Comparison of ENCODE assay signal across 12 cellular contexts in genomic region chr10:114401195-114401741, GRCh38. TPM values are rescaled to one million over a fixed set of nuclear protein-coding genes. Genes with fewer than 3 reads are reported as not detected.
A peak's percentile ranks its signal among the peaks of the same experiment; 100 is the strongest.
DNase-seq lines count a peak whose midpoint lies in the region; ATAC-seq, FAIRE-seq and TF ChIP-seq lines count a peak whose summit lies in the region.
"Had no signal": no experiment of that assay in that cellular context is flagged by ENCODE, and none has a peak within 500 bp of the region (broad histone marks: within the 10 kb centered on the region; RNA-seq: fewer than 3 reads in every experiment).

No MANE protein-coding gene starts in this region.

- H3K27ac ChIP-seq in HEK293 (ENCODE audit: extremely low read depth, low read depth, low read length), result no peak overlapping the region
- H3K27ac ChIP-seq in liver (ENCODE audit: low read depth in 1 of 2, low read length in 2 of 2), result no peak overlapping the region
- no peak overlapping the region for H3K27ac ChIP-seq in suprapubic skin
- H3K27ac ChIP-seq: SJSA1 had no signal

- no peak for ATAC-seq in GM18909 (IDR thresholded peaks at IDR 0.05; ENCODE audit: poor library complexity, unreplicated experiment)

- TF ChIP-seq POLR2A in suprapubic skin (IDR thresholded peaks at IDR 0.05), result no peak

- H3K4me3 ChIP-seq in HEK293 (ENCODE audit: low read depth, low read length), result no peak overlapping the region
- no peak overlapping the region for H3K4me3 ChIP-seq in liver (ENCODE audit: low read depth in 1 of 3, low read length in 3 of 3)
- no peak overlapping the region for H3K4me3 ChIP-seq in suprapubic skin
- H3K4me3 ChIP-seq: SJSA1 had no signal

- TF ChIP-seq CTCF in HEK293 (tag by site-specific recombination; IDR thresholded peaks at IDR 0.05), result no peak
- TF ChIP-seq CTCF in liver (IDR thresholded peaks at IDR 0.05; ENCODE audit: low read depth, low read length, missing input control), result no peak
- no peak for TF ChIP-seq CTCF in suprapubic skin (IDR thresholded peaks at IDR 0.05)

- CTCF ChIA-PET in HEK293 (lab: Yijun Ruan, JAX), result interaction anchor here (1.3 kb wide), 1 partner anchor 98 kb away, joined by 5 read pairs; no protein-coding TSS in a partner anchor

- H3K4me1 ChIP-seq in HEK293 (ENCODE audit: control insufficient read depth, insufficient read depth, low read length) (no peaks in the 10 kb centered on the region), liver (ENCODE audit: control insufficient read depth in 4 of 4, insufficient read depth in 4 of 4, low read length in 3 of 4) (peaks cover 7 to 20% (median 16%) of the 10 kb centered on the region in 4 donors), suprapubic skin (peaks cover 65% of the 10 kb centered on the region)

- H3K27me3 ChIP-seq in liver (ENCODE audit: control insufficient read depth in 4 of 4, insufficient read depth in 4 of 4, low read length in 3 of 4) (peaks cover 2 to 18% (median 6%) of the 10 kb centered on the region in 4 donors), suprapubic skin (peaks cover 5% of the 10 kb centered on the region)

- no peak for TF ChIP-seq RAD21 in liver (IDR thresholded peaks at IDR 0.05)

- peak; percentile 48 for FAIRE-seq in endometrium (lab: Jason Lieb, UNC)

- no peak for TF ChIP-seq EP300 in suprapubic skin (IDR thresholded peaks at IDR 0.05)

- POLR2A ChIA-PET in HEK293 (lab: Yijun Ruan, JAX), result no interaction called here

- 75% methylated on average over 7 of the region's 7 CpGs for WGBS in liver
- 50% methylated on average over 7 of the region's 7 CpGs for WGBS in suprapubic skin

- no peak overlapping the region for H3K9ac ChIP-seq in liver (ENCODE audit: low read depth in 1 of 2, low read length in 2 of 2)

- peak; percentile 85 to 87 for DNase-seq in suprapubic skin (ENCODE audit: low spot score in 2 of 2)
- no peak for DNase-seq in NCI-H2171 (lab: John Stamatoyannopoulos, UW)
- DNase-seq in HPDE6-E6E7 (ENCODE audit: extremely low spot score), result no peak
- no peak for DNase-seq in DMS114 treated with DMSO at 0.1 percent for 48 hours (lab: John Stamatoyannopoulos, UW; ENCODE audit: unreplicated experiment)
- DNase-seq: activated CD4-positive, alpha-beta memory T cell treated with anti-CD3 and anti-CD28 coated beads, Interleukin-2, amount 10 ng/mL, durations not matched to agents 7 days and 5 days; DMS153; NCI-H2107 had no signal

- H3K36me3 ChIP-seq in HEK293 (ENCODE audit: control insufficient read depth in 2 of 2, insufficient read depth in 1 of 2, low read length in 2 of 2) (no peaks in the 10 kb centered on the region), liver (ENCODE audit: control insufficient read depth in 4 of 4, insufficient read depth in 3 of 4, low read depth in 1 of 4, low read length in 3 of 4) (no peaks in the 10 kb centered on the region), suprapubic skin (no peaks in the 10 kb centered on the region)
- H3K36me3 ChIP-seq: SJSA1 had no signal

- no peaks in the 10 kb centered on the region for H3K9me3 ChIP-seq in HEK293 (ENCODE audit: control insufficient read depth, insufficient read depth, low read depth, low read length)
- no peaks in the 10 kb centered on the region for H3K9me3 ChIP-seq in liver (ENCODE audit: control insufficient read depth in 4 of 4, low read length in 3 of 4)
- H3K9me3 ChIP-seq in suprapubic skin, result no peaks in the 10 kb centered on the region
- H3K9me3 ChIP-seq: SJSA1 had no signal

TF ChIP-seq in HEK293, 187 proteins besides CTCF, POLR2A, EP300 and RAD21:
- TF ChIP-seq ZNF10 (tag by site-specific recombination; IDR thresholded peaks at IDR 0.05), result no peak
- TF ChIP-seq ZFHX2 (tag by site-specific recombination; conservative IDR thresholded peaks at IDR 0.05), result peak; percentile 34; the same call in 1 of the 2 replicates
- TF ChIP-seq BCL6B (tag by site-specific recombination; IDR thresholded peaks at IDR 0.05), result 0 out of 2 replicates have a peak, but pooled peaks have one; percentile 36
- TF ChIP-seq SCRT2 (tag by site-specific recombination; IDR thresholded peaks at IDR 0.05), result 0 out of 2 replicates have a peak, but pooled peaks have one; percentile 29
- TF ChIP-seq MEIS1 (CRISPR knock-in tag; IDR thresholded peaks at IDR 0.05; ENCODE audit: borderline replicate concordance), result no peak
- TF ChIP-seq TRIM28 (IDR thresholded peaks at IDR 0.05; ENCODE audit: borderline replicate concordance, low read length), result no peak
- TF ChIP-seq ZNF830 (tag by site-specific recombination; IDR thresholded peaks at IDR 0.05; ENCODE audit: low read depth), result no peak
- peak; percentile 92 for TF ChIP-seq ZBTB48 (tag by site-specific recombination; IDR thresholded peaks at IDR 0.05)
- peak; percentile 27; the same call in 1 of the 2 replicates for TF ChIP-seq EGR2 (tag by site-specific recombination; IDR thresholded peaks at IDR 0.05; ENCODE audit: low read depth)

TF ChIP-seq in liver, 16 proteins besides CTCF, POLR2A, EP300 and RAD21:
- TF ChIP-seq MAX (IDR thresholded peaks at IDR 0.05) (no peak), RXRA (IDR thresholded peaks at IDR 0.05) (peak; percentile 49 to 55), YY1 (IDR thresholded peaks at IDR 0.05) (no peak), TAF1 (conservative IDR thresholded peaks at IDR 0.05) (no peak), FOXA2 (IDR thresholded peaks at IDR 0.05) (no peak), FOXA1 (IDR thresholded peaks at IDR 0.05) (no peak), GABPA (IDR thresholded peaks at IDR 0.05 in 1 of 2, conservative IDR thresholded peaks at IDR 0.05 in 1 of 2) (no peak), ATF3 (IDR thresholded peaks at IDR 0.05) (peak; percentile 26), REST (IDR thresholded peaks at IDR 0.05) (no peak), NR2F2 (IDR thresholded peaks at IDR 0.05) (peak; percentile 89), EGR1 (IDR thresholded peaks at IDR 0.05; ENCODE audit: low read depth in 2 of 2) (no peak), SP1 (IDR thresholded peaks at IDR 0.05) (peak; percentile 28), HNF4G (IDR thresholded peaks at IDR 0.05) (no peak), JUND (IDR thresholded peaks at IDR 0.05) (peak in 1 of 2 donors; percentile 12), ZBTB33 (IDR thresholded peaks at IDR 0.05) (no peak), HNF4A (conservative IDR thresholded peaks at IDR 0.05) (no peak)

RNA-seq across cellular contexts. Expression of gene AFAP1L2, which starts 3.0 kb away (rescaled TPM):
- total RNA-seq in liver, result 1 to 10 TPM; 1.6 to 1.8 TPM
- under 1 TPM; 0.53 to 0.89 TPM for polyA plus RNA-seq in liver
- total RNA-seq in suprapubic skin, result 10 to 100 TPM; 10.8 to 32.0 (median 15.7) TPM

Comparison
In these comparisons a context has a peak if more than half of its experiments do, and no peak if none do; other contexts are left out.
1. DNase-seq: peak in suprapubic skin (2 of 2); none in NCI-H2171 (single experiment), HPDE6-E6E7 (single experiment) and DMS114 treated with DMSO at 0.1 percent for 48 hours (single experiment).
2. RNA of gene AFAP1L2, which starts 3.0 kb away (total RNA-seq): 10.8 to 32.0 TPM in suprapubic skin; 1.6 to 1.8 TPM in liver; every median in the first group is over 4 times any median in the second.